Comparison of ENCODE assay signal across 27 cellular contexts in the genomic region with DNA sequence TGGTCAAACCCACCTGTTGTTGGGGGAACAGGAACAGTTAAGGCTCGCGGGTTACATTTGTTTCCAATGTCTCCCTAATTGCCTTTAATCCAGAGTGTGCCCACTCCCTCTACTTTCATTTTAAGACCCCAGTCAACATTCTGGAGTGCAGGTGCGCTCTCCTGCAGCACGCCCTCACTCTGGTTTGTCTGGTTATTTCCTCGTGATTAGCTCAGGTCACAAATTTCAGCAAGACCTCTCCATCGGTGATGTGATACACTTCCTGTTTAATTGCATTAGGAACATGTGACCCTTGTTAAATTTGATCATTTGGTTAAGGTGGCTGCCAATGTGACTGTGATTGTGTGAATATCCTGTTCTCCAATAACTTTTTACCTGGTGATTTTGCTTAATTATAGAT. TPM values are rescaled to one million over a fixed set of nuclear protein-coding genes. Genes with fewer than 3 reads are reported as not detected.
DNase-seq lines count a peak whose midpoint lies in the region; ATAC-seq and TF ChIP-seq lines count a peak whose summit lies in the region.
"Had no signal": no experiment of that assay in that cellular context is flagged by ENCODE, and none has a peak within 500 bp of the region (broad histone marks: within the 10 kb centered on the region; RNA-seq: fewer than 3 reads in every experiment).

No MANE protein-coding gene starts in this region.

- H3K9me3 ChIP-seq in Loucy (ENCODE audit: insufficient read depth, low read depth, low read length) (no peaks in the 10 kb centered on the region), T-helper 17 cell (ENCODE audit: control insufficient read depth, low read length, poor library complexity, severe bottlenecking) (no peaks in the 10 kb centered on the region), WERI-Rb-1 (ENCODE audit: severe bottlenecking) (peaks cover 19% of the 10 kb centered on the region)
- H3K9me3 ChIP-seq: MG63 had no signal

- H3K4me1 Mint-ChIP-seq in T-helper 17 cell = no peaks in the 10 kb centered on the region

- TF ChIP-seq CTCF in Loucy (conservative IDR thresholded peaks at IDR 0.05; ENCODE audit: low read length) (no peak), WERI-Rb-1 (IDR thresholded peaks at IDR 0.05; ENCODE audit: low read depth, low read length) (no peak)

- H3K79me2 ChIP-seq in Loucy (ENCODE audit: insufficient read depth, low read length) = no peaks in the 10 kb centered on the region

- H3K27ac Mint-ChIP-seq in T-helper 17 cell = no peak overlapping the region

- H3K4me3 ChIP-seq in Loucy (ENCODE audit: low read length, poor library complexity, severe bottlenecking) (peak overlapping the region; percentile 38), WERI-Rb-1 (ENCODE audit: low read depth, low read length) (no peak overlapping the region)
- H3K4me3 ChIP-seq: MG63 had no signal

- ATAC-seq in T-helper 17 cell = no peak
- ATAC-seq: PC-3 had no signal

- H3K36me3 ChIP-seq in Loucy (ENCODE audit: insufficient read depth, low read length) = no peaks in the 10 kb centered on the region
- no peaks in the 10 kb centered on the region for H3K36me3 ChIP-seq in WERI-Rb-1
- H3K36me3 ChIP-seq: MG63 had no signal

- H3K4me3 Mint-ChIP-seq in T-helper 17 cell = peak overlapping the region; percentile 43

- H3K9me2 ChIP-seq in Loucy (replicated peaks; ENCODE audit: low read depth, low read length) = no peaks in the 10 kb centered on the region

- H3K36me3 Mint-ChIP-seq in T-helper 17 cell (ENCODE audit: low read depth) = no peaks in the 10 kb centered on the region
- H3K36me3 Mint-ChIP-seq: CD8-positive, alpha-beta memory T cell had no signal

- no peak overlapping the region for H3K9ac ChIP-seq in Loucy (ENCODE audit: low read depth, low read length, poor library complexity, severe bottlenecking)

- H3K27me3 ChIP-seq in Loucy (ENCODE audit: insufficient read depth, low read length, poor library complexity, severe bottlenecking) (no peaks in the 10 kb centered on the region), WERI-Rb-1 (ENCODE audit: insufficient read depth, low read depth, severe bottlenecking) (peaks cover 95% of the 10 kb centered on the region)

- H3F3A ChIP-seq in Loucy (ENCODE audit: low read depth) = no peaks in the 10 kb centered on the region

- H3K27ac ChIP-seq in substantia nigra (ENCODE audit: low read depth, low read length, poor library complexity, severe bottlenecking) = no peak overlapping the region
- no peak overlapping the region for H3K27ac ChIP-seq in WERI-Rb-1
- H3K27ac ChIP-seq: 22Rv1 had no signal

- H3K27me3 Mint-ChIP-seq in T-helper 17 cell = peaks cover 13% of the 10 kb centered on the region
- H3K27me3 Mint-ChIP-seq: CD8-positive, alpha-beta memory T cell had no signal

- peaks cover 10% of the 10 kb centered on the region for H3K4me1 ChIP-seq in Loucy (ENCODE audit: insufficient read depth, low read length, poor library complexity, severe bottlenecking)

- H4K20me1 ChIP-seq in Loucy (ENCODE audit: insufficient read depth, low read length, poor library complexity, severe bottlenecking) = no peaks in the 10 kb centered on the region

- H3K4me2 ChIP-seq in Loucy (ENCODE audit: low read depth, low read length, poor library complexity, severe bottlenecking) = peak overlapping the region; percentile 44

- no peak overlapping the region for H2AFZ ChIP-seq in Loucy (ENCODE audit: low read length)

- peak; percentile 21 for DNase-seq in NCI-H748 (lab: John Stamatoyannopoulos, UW; ENCODE audit: unreplicated experiment)
- DNase-seq in NCI-H748 treated with DMSO at 0.1 percent for 48 hours (lab: John Stamatoyannopoulos, UW) = no peak
- DNase-seq in T-helper 17 cell = no peak
- peak; percentile 1 for DNase-seq in iPS-NIHi7 (ENCODE audit: extremely low spot score)
- no peak for DNase-seq in substantia nigra (lab: John Stamatoyannopoulos, UW)
- no peak for DNase-seq in WERI-Rb-1
- DNase-seq in NCI-H1105 treated with DMSO at 0.1 percent for 48 hours (lab: John Stamatoyannopoulos, UW) = no peak
- DNase-seq: ACHN, C1 segment of cervical spinal cord, Calu3, DMS153, Kasumi-1, MG63, NCI-H1092, NCI-H1436 treated with DMSO at 0.1 percent for 48 hours, NCI-H2081, NCI-H2171 treated with DMSO at 0.1 percent for 48 hours, NCI-H524 treated with DMSO at 0.1 percent for 48 hours, PC-3, Right ventricle myocardium superior had no signal

RNA-seq across cellular contexts. Expression of a gene that starts 53.0 kb away (rescaled TPM):
- not detected for total RNA-seq in T-helper 17 cell
- total RNA-seq: Calu3; CD8-positive, alpha-beta memory T cell; G401; H1; PC-3; Right ventricle myocardium superior; RPMI7951; SK-MEL-5 had no signal

Comparison
In these comparisons a context has a peak if more than half of its experiments do, and no peak if none do; other contexts are left out.
1. DNase-seq: peak in NCI-H748 (single experiment) and iPS-NIHi7 (single experiment); none in NCI-H748 treated with DMSO at 0.1 percent for 48 hours (single experiment), T-helper 17 cell (0 of 3), substantia nigra (0 of 49), WERI-Rb-1 (single experiment) and NCI-H1105 treated with DMSO at 0.1 percent for 48 hours (single experiment).